In the genomic region with DNA sequence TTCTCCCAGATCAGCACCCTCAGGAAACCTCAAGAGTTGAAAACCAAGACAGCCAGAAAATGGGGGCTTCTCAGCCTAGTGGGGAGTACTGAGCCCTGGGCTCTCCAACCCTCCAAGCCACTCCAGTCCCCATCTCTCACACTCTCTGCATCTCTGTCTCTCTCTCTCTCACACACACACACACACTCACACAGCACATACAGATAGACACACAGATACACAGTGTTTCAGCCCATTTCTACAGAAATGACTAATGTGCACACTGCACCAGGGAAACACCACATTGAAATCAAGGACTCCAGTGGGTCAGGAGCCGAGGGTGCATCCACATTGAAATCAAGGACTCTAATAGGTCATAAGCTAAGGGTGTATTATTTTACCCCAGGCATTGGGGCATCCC, we compare ENCODE assay signal across 14 cellular contexts.
DNase-seq lines count a peak whose midpoint lies in the region; ATAC-seq and TF ChIP-seq lines count a peak whose summit lies in the region.
"Had no signal": no experiment of that assay in that cellular context is flagged by ENCODE, and none has a peak within 500 bp of the region (broad histone marks: within the 10 kb centered on the region; RNA-seq: fewer than 3 reads in every experiment).

No MANE protein-coding gene starts in this region.

- no peaks in the 10 kb centered on the region for H3F3A ChIP-seq in MM.1S (ENCODE audit: insufficient read depth, low read length)

- no peak for TF ChIP-seq POLR2A in tibial nerve (IDR thresholded peaks at IDR 0.05)

- peak; percentile 51 for DNase-seq in activated effector memory CD4-positive, alpha-beta T cell treated with anti-CD3 and anti-CD28 coated beads, Interleukin-2, amount 50 U/mL, for 16 hours
- no peak for DNase-seq in activated effector memory CD4-positive, alpha-beta T cell treated with Interleukin-2 at 50 U/mL for 16 hours
- DNase-seq in MM.1S, result no peak
- no peak for DNase-seq in dorsolateral prefrontal cortex
- no peak for DNase-seq in stimulated activated naive CD8-positive, alpha-beta T cell treated with anti-CD3 and anti-CD28 coated beads, Interleukin-15, Interleukin-2, amounts not matched to agents 100 U/mL and 50 U/mL, for 24 hours
- DNase-seq in tibial nerve (ENCODE audit: low spot score in 2 of 2), result no peak
- no peak for DNase-seq in NCI-H446 (lab: John Stamatoyannopoulos, UW)
- no peak for DNase-seq in stimulated activated CD4-positive, alpha-beta T cell treated with anti-CD3 and anti-CD28 coated beads, Interleukin-2, amount 100 ng/mL, for 24 hours
- DNase-seq: GOT3, KBM-7, NCI-H1048, NCI-H1436 treated with DMSO at 0.1 percent for 48 hours, NCI-H2081, NCI-H510A treated with DMSO at 0.1 percent for 48 hours had no signal

- 81 to 86% methylated on average over 1 of the region's 1 CpG for WGBS in tibial nerve, 2 donors

- peak; percentile 39 for ATAC-seq in stimulated activated naive CD8-positive, alpha-beta T cell treated with anti-CD3 and anti-CD28 coated beads, Interleukin-15, Interleukin-2, amounts not matched to agents 100 U/mL and 50 U/mL, for 24 hours

- H3K36me3 ChIP-seq in MM.1S (replicated peaks; ENCODE audit: insufficient read depth, low read length) (no peaks in the 10 kb centered on the region), tibial nerve (no peaks in the 10 kb centered on the region)

- peak overlapping the region; percentile 19; the same call in 1 of the 2 replicates for H3K9ac ChIP-seq in MM.1S (ENCODE audit: low read length)

- H3K9me3 ChIP-seq in MM.1S (replicated peaks; ENCODE audit: insufficient read depth, low read length), result no peaks in the 10 kb centered on the region
- no peaks in the 10 kb centered on the region for H3K9me3 ChIP-seq in tibial nerve

- H3K27me3 ChIP-seq in MM.1S (replicated peaks; ENCODE audit: insufficient read depth, low read length) (no peaks in the 10 kb centered on the region), dorsolateral prefrontal cortex (no peaks in the 10 kb centered on the region), tibial nerve (no peaks in the 10 kb centered on the region)

- no peaks in the 10 kb centered on the region for H3K79me2 ChIP-seq in MM.1S (ENCODE audit: low read length)

- H4K20me1 ChIP-seq in MM.1S (ENCODE audit: insufficient read depth, low read length), result no peaks in the 10 kb centered on the region

- H3K4me1 ChIP-seq in MM.1S (ENCODE audit: low read length), result no peaks in the 10 kb centered on the region
- peaks cover 0 to 5% (median 0%) of the 10 kb centered on the region in 4 donors for H3K4me1 ChIP-seq in tibial nerve

- peak overlapping the region; percentile 20; the same call in 1 of the 2 replicates for H2AFZ ChIP-seq in MM.1S (ENCODE audit: low read length)

- H3K4me3 ChIP-seq in MM.1S (ENCODE audit: low read length), result no peak overlapping the region
- peak overlapping the region in 30 of 59 donors; percentile 3 to 52 (median 33) for H3K4me3 ChIP-seq in dorsolateral prefrontal cortex
- H3K4me3 ChIP-seq in tibial nerve, result no peak overlapping the region

- TF ChIP-seq CTCF in MM.1S (IDR thresholded peaks at IDR 0.05; ENCODE audit: low read length), result no peak
- no peak for TF ChIP-seq CTCF in dorsolateral prefrontal cortex (IDR thresholded peaks at IDR 0.05 in 54 of 56, conservative IDR thresholded peaks at IDR 0.05 in 2 of 56; ENCODE audit: low read depth in 1 of 56, partially characterized antibody in 56 of 56)
- no peak for TF ChIP-seq CTCF in tibial nerve (IDR thresholded peaks at IDR 0.05)

- peak overlapping the region; percentile 54 for H3K4me2 ChIP-seq in MM.1S (ENCODE audit: low read depth, low read length)

- H3K9me2 ChIP-seq in MM.1S (replicated peaks; ENCODE audit: insufficient read depth, low read length), result no peaks in the 10 kb centered on the region

- H3K27ac ChIP-seq in MM.1S (ENCODE audit: low read length), result no peak overlapping the region
- peak overlapping the region in 52 of 59 donors; percentile 2 to 84 (median 68) for H3K27ac ChIP-seq in dorsolateral prefrontal cortex
- H3K27ac ChIP-seq in tibial nerve, result no peak overlapping the region

- no peak for TF ChIP-seq EP300 in tibial nerve (IDR thresholded peaks at IDR 0.05)

- intact Hi-C loops in dorsolateral prefrontal cortex (cut with DNase I), result loop anchor here (10.0 kb wide), 2 partner anchors 46 to 304 kb away; no protein-coding TSS in a partner anchor

Comparison
In these comparisons a context has a peak if more than half of its experiments do, and no peak if none do; other contexts are left out.
1. H3K27ac ChIP-seq: peak in dorsolateral prefrontal cortex (52 of 59); none in MM.1S (single experiment) and tibial nerve (0 of 4).
2. H3K4me3 ChIP-seq: peak in dorsolateral prefrontal cortex (30 of 59); none in MM.1S (single experiment) and tibial nerve (0 of 4).